In genomic region chr9:132683873-132684272, GRCh38 we compare ENCODE assay signal across 18 cellular contexts. TPM values are rescaled to one million over a fixed set of nuclear protein-coding genes. Genes with fewer than 3 reads are reported as not detected.
DNase-seq lines count a peak whose midpoint lies in the region; ATAC-seq and TF ChIP-seq lines count a peak whose summit lies in the region.
"Had no signal": no experiment of that assay in that cellular context is flagged by ENCODE, and none has a peak within 500 bp of the region (broad histone marks: within the 10 kb centered on the region; RNA-seq: fewer than 3 reads in every experiment).

No MANE protein-coding gene starts in this region.

- H3K4me3 ChIP-seq in right atrium auricular region (no peak overlapping the region), vagina (no peak overlapping the region)
- H3K4me3 ChIP-seq: BLaER1 treated with 17β-estradiol and CSF1 and Interleukin-3, amounts not matched to agents 10 nM and 100 nM; GM12878 had no signal

- H3K36me3 ChIP-seq in right atrium auricular region (peaks cover 52% of the 10 kb centered on the region), vagina (peaks cover 0 to 81% of the 10 kb centered on the region in 2 donors)

- no peaks in the 10 kb centered on the region for H3K27me3 Mint-ChIP-seq in activated T-helper 2 cell treated with anti-CD3 and anti-CD28 coated beads, Interferon-gamma antibody, Interleukin-2, Interleukin-4, amounts not matched to agents 10 μg/mL and 5 μg/mL and 100 μg/mL, durations not matched to agents 14 hours and 24 hours and 36 hours (ENCODE audit: low read depth)
- H3K27me3 Mint-ChIP-seq: B cell; CD8-positive, alpha-beta memory T cell had no signal

- H3K4me3 Mint-ChIP-seq in activated T-helper 2 cell treated with anti-CD3 and anti-CD28 coated beads, Interferon-gamma antibody, Interleukin-2, Interleukin-4, amounts not matched to agents 10 μg/mL and 5 μg/mL and 100 μg/mL, durations not matched to agents 14 hours and 24 hours and 36 hours (ENCODE audit: low read depth): no peak overlapping the region
- H3K4me3 Mint-ChIP-seq: B cell; CD8-positive, alpha-beta memory T cell had no signal

- H3K27ac ChIP-seq in right atrium auricular region (no peak overlapping the region), vagina (no peak overlapping the region)
- H3K27ac ChIP-seq: BLaER1 treated with 17β-estradiol and CSF1 and Interleukin-3, amounts not matched to agents 10 nM and 100 nM had no signal

- intact Hi-C loops in Right ventricle myocardium superior (cut with DNase I): no loop called here
- intact Hi-C loops in activated T-helper 2 cell treated with anti-CD3 and anti-CD28 coated beads, Interferon-gamma antibody, Interleukin-2, Interleukin-4, amounts not matched to agents 10 μg/mL and 5 μg/mL and 100 μg/mL, durations not matched to agents 14 hours and 24 hours and 36 hours (cut with micrococcal nuclease): no loop called here
- intact Hi-C loops in left ventricle myocardium superior (cut with micrococcal nuclease): no loop called here
- intact Hi-C loops in vagina (cut with DNase I): no loop called here

- H3K4me1 ChIP-seq in right atrium auricular region (no peaks in the 10 kb centered on the region), vagina (no peaks in the 10 kb centered on the region)
- H3K4me1 ChIP-seq: BLaER1 treated with 17β-estradiol and CSF1 and Interleukin-3, amounts not matched to agents 10 nM and 100 nM had no signal

- H3K27ac Mint-ChIP-seq in activated T-helper 2 cell treated with anti-CD3 and anti-CD28 coated beads, Interferon-gamma antibody, Interleukin-2, Interleukin-4, amounts not matched to agents 10 μg/mL and 5 μg/mL and 100 μg/mL, durations not matched to agents 14 hours and 24 hours and 36 hours: peak overlapping the region; percentile 24
- H3K27ac Mint-ChIP-seq: B cell had no signal

- TF ChIP-seq CTCF in right atrium auricular region (IDR thresholded peaks at IDR 0.05) (no peak), vagina (IDR thresholded peaks at IDR 0.05) (no peak)

- ATAC-seq in Right ventricle myocardium superior (ENCODE audit: poor library complexity) (peak; percentile 83), left ventricle myocardium superior (peak; percentile 84)
- ATAC-seq: GM12878, HepG2 had no signal

- H3K27me3 ChIP-seq in right atrium auricular region (no peaks in the 10 kb centered on the region), vagina (no peaks in the 10 kb centered on the region)
- H3K27me3 ChIP-seq: BLaER1 treated with 17β-estradiol and CSF1 and Interleukin-3, amounts not matched to agents 10 nM and 100 nM had no signal

- TF ChIP-seq POLR2A in vagina (IDR thresholded peaks at IDR 0.05): no peak

- DNase-seq in Right ventricle myocardium superior (no peak), right atrium auricular region (ENCODE audit: low spot score) (no peak), left ventricle myocardium superior (no peak), vagina (ENCODE audit: extremely low spot score in 2 of 2) (no peak), T-helper 2 cell (no peak)
- DNase-seq in activated T-helper 2 cell treated with anti-CD3 and anti-CD28 coated beads, Interferon-gamma antibody, Interleukin-2, Interleukin-4, amounts not matched to agents 10 μg/mL and 5 μg/mL and 100 μg/mL, durations not matched to agents 14 hours and 24 hours and 36 hours (ENCODE audit: low spot score): no peak
- DNase-seq: CD8-positive, alpha-beta memory T cell; COR-L47; DMS 273 treated with DMSO at 0.1 percent for 48 hours; DMS53; DND-41; EL; GOT3; H7 had no signal

- H3K4me1 Mint-ChIP-seq in activated T-helper 2 cell treated with anti-CD3 and anti-CD28 coated beads, Interferon-gamma antibody, Interleukin-2, Interleukin-4, amounts not matched to agents 10 μg/mL and 5 μg/mL and 100 μg/mL, durations not matched to agents 14 hours and 24 hours and 36 hours (ENCODE audit: low read depth): peaks cover 38% of the 10 kb centered on the region

- H3K36me3 Mint-ChIP-seq in activated T-helper 2 cell treated with anti-CD3 and anti-CD28 coated beads, Interferon-gamma antibody, Interleukin-2, Interleukin-4, amounts not matched to agents 10 μg/mL and 5 μg/mL and 100 μg/mL, durations not matched to agents 14 hours and 24 hours and 36 hours (ENCODE audit: low read depth): peaks cover 84% of the 10 kb centered on the region

- no peaks in the 10 kb centered on the region for H3K9me3 Mint-ChIP-seq in activated T-helper 2 cell treated with anti-CD3 and anti-CD28 coated beads, Interferon-gamma antibody, Interleukin-2, Interleukin-4, amounts not matched to agents 10 μg/mL and 5 μg/mL and 100 μg/mL, durations not matched to agents 14 hours and 24 hours and 36 hours
- H3K9me3 Mint-ChIP-seq: CD8-positive, alpha-beta memory T cell had no signal

- H3K9me3 ChIP-seq in right atrium auricular region (no peaks in the 10 kb centered on the region), vagina (no peaks in the 10 kb centered on the region)
- H3K9me3 ChIP-seq: BLaER1 treated with 17β-estradiol and CSF1 and Interleukin-3, amounts not matched to agents 10 nM and 100 nM had no signal

RNA-seq across cellular contexts. Expression of gene GTF3C4, which starts 13.6 kb away (rescaled TPM):
- total RNA-seq in Right ventricle myocardium superior (7.6 TPM), right atrium auricular region (1 to 10 TPM; 8.6 to 9.1 TPM), left ventricle myocardium superior (9.9 TPM), vagina (8.8 TPM)
- 17.7 and 17.8 TPM in 2 replicates for total RNA-seq in activated T-helper 2 cell treated with anti-CD3 and anti-CD28 coated beads, Interferon-gamma antibody, Interleukin-2, Interleukin-4, amounts not matched to agents 10 μg/mL and 5 μg/mL and 100 μg/mL, durations not matched to agents 14 hours and 24 hours and 36 hours

RNA-seq across cellular contexts. Expression of gene DDX31, which starts 14.1 kb away (rescaled TPM):
- total RNA-seq in Right ventricle myocardium superior (3.8 TPM), right atrium auricular region (1 to 10 TPM; 4.6 to 6.0 TPM), left ventricle myocardium superior (5.8 TPM), vagina (17.9 TPM)
- 24.7 and 25.7 TPM in 2 replicates for total RNA-seq in activated T-helper 2 cell treated with anti-CD3 and anti-CD28 coated beads, Interferon-gamma antibody, Interleukin-2, Interleukin-4, amounts not matched to agents 10 μg/mL and 5 μg/mL and 100 μg/mL, durations not matched to agents 14 hours and 24 hours and 36 hours
